In genomic region chr20:46368902-46369268, GRCh38 we compare ENCODE assay signal across 16 cellular contexts. TPM values are rescaled to one million over a fixed set of nuclear protein-coding genes. Genes with fewer than 3 reads are reported as not detected.
DNase-seq lines count a peak whose midpoint lies in the region; ATAC-seq and TF ChIP-seq lines count a peak whose summit lies in the region.
"Had no signal": no experiment of that assay in that cellular context is flagged by ENCODE, and none has a peak within 500 bp of the region (broad histone marks: within the 10 kb centered on the region; RNA-seq: fewer than 3 reads in every experiment).

No MANE protein-coding gene starts in this region.

- H3K4me3 ChIP-seq in KMS-11 (IDR thresholded peaks at IDR 0.05; ENCODE audit: insufficient read depth, low read depth, low read length), result no peak overlapping the region
- H3K4me3 ChIP-seq: breast epithelium, ovary, vagina had no signal

- peak overlapping the region; percentile 97 for H3K27ac ChIP-seq in KMS-11
- H3K27ac ChIP-seq: epithelial cell of prostate, ovary, vagina had no signal

- peaks cover 30% of the 10 kb centered on the region for H3K4me1 Mint-ChIP-seq in activated naive CD4-positive, alpha-beta T cell treated with anti-CD3 and anti-CD28 coated beads, Interleukin-2, amount 10 ng/mL, durations not matched to agents 7 days and 5 days
- peaks cover 32% of the 10 kb centered on the region for H3K4me1 Mint-ChIP-seq in stimulated activated effector memory CD8-positive, alpha-beta T cell treated with anti-CD3 and anti-CD28 coated beads, Interleukin-12 subunit alpha, Interleukin-12 subunit beta, amount 100 ng/mL, for 72 hours

- H3K79me2 ChIP-seq in KMS-11 (ENCODE audit: insufficient read depth, low read depth), result peaks cover 1% of the 10 kb centered on the region; the same call in 1 of the 2 replicates

- no peaks in the 10 kb centered on the region for H3K9me3 Mint-ChIP-seq in activated naive CD4-positive, alpha-beta T cell treated with anti-CD3 and anti-CD28 coated beads, Interleukin-2, amount 10 ng/mL, durations not matched to agents 7 days and 5 days
- no peaks in the 10 kb centered on the region for H3K9me3 Mint-ChIP-seq in activated naive CD4-positive, alpha-beta T cell treated with anti-CD3 and anti-CD28 coated beads, Interleukin-2, amount 50 U/mL, for 72 hours
- no peaks in the 10 kb centered on the region for H3K9me3 Mint-ChIP-seq in stimulated activated effector memory CD8-positive, alpha-beta T cell treated with anti-CD3 and anti-CD28 coated beads, Interleukin-12 subunit alpha, Interleukin-12 subunit beta, amount 100 ng/mL, for 72 hours

- peak overlapping the region; percentile 20 for H3K27ac Mint-ChIP-seq in activated naive CD4-positive, alpha-beta T cell treated with anti-CD3 and anti-CD28 coated beads, Interleukin-2, amount 10 ng/mL, durations not matched to agents 7 days and 5 days
- peak overlapping the region; percentile 14 to 50 for H3K27ac Mint-ChIP-seq in activated naive CD4-positive, alpha-beta T cell treated with anti-CD3 and anti-CD28 coated beads, Interleukin-2, amount 50 U/mL, for 72 hours
- H3K27ac Mint-ChIP-seq in stimulated activated effector memory CD8-positive, alpha-beta T cell treated with anti-CD3 and anti-CD28 coated beads, Interleukin-12 subunit alpha, Interleukin-12 subunit beta, amount 100 ng/mL, for 72 hours, result peak overlapping the region; percentile 76

- H3K9ac ChIP-seq in KMS-11, result peak overlapping the region; percentile 56; the same call in 1 of the 2 replicates

- CTCF ChIA-PET in activated naive CD4-positive, alpha-beta T cell treated with anti-CD3 and anti-CD28 coated beads, Interleukin-2, amount 10 ng/mL, durations not matched to agents 7 days and 5 days (lab: Charles Lee), result no interaction called here

- H3K4me1 ChIP-seq in KMS-11 (ENCODE audit: low read depth, poor library complexity, severe bottlenecking), result peaks cover 79% of the 10 kb centered on the region

- H3K4me2 ChIP-seq in KMS-11, result peak overlapping the region; percentile 84

- no peak overlapping the region for H2AFZ ChIP-seq in KMS-11 (ENCODE audit: low read depth)

- H3K36me3 Mint-ChIP-seq in activated naive CD4-positive, alpha-beta T cell treated with anti-CD3 and anti-CD28 coated beads, Interleukin-2, amount 10 ng/mL, durations not matched to agents 7 days and 5 days, result peaks cover 67% of the 10 kb centered on the region
- peaks cover 20 to 21% of the 10 kb centered on the region in 2 donors for H3K36me3 Mint-ChIP-seq in activated naive CD4-positive, alpha-beta T cell treated with anti-CD3 and anti-CD28 coated beads, Interleukin-2, amount 50 U/mL, for 72 hours
- H3K36me3 Mint-ChIP-seq in stimulated activated effector memory CD8-positive, alpha-beta T cell treated with anti-CD3 and anti-CD28 coated beads, Interleukin-12 subunit alpha, Interleukin-12 subunit beta, amount 100 ng/mL, for 72 hours, result peaks cover 85% of the 10 kb centered on the region

- TF ChIP-seq CTCF in KMS-11 (conservative IDR thresholded peaks at IDR 0.05; ENCODE audit: low read depth, low read length), result peak; percentile 36

- no peak overlapping the region for H3K4me3 Mint-ChIP-seq in activated naive CD4-positive, alpha-beta T cell treated with anti-CD3 and anti-CD28 coated beads, Interleukin-2, amount 10 ng/mL, durations not matched to agents 7 days and 5 days
- no peak overlapping the region for H3K4me3 Mint-ChIP-seq in stimulated activated effector memory CD8-positive, alpha-beta T cell treated with anti-CD3 and anti-CD28 coated beads, Interleukin-12 subunit alpha, Interleukin-12 subunit beta, amount 100 ng/mL, for 72 hours

- DNase-seq in activated naive CD4-positive, alpha-beta T cell treated with anti-CD3 and anti-CD28 coated beads, Interleukin-2, amount 10 ng/mL, durations not matched to agents 7 days and 5 days, result no peak
- DNase-seq in activated naive CD4-positive, alpha-beta T cell treated with anti-CD3 and anti-CD28 coated beads, Interleukin-2, amount 50 U/mL, for 16 hours, result no peak
- DNase-seq in activated naive CD4-positive, alpha-beta T cell treated with anti-CD3 and anti-CD28 coated beads, Interleukin-2, amount 50 U/mL, for 72 hours (ENCODE audit: low spot score in 2 of 2), result no peak
- DNase-seq in stimulated activated effector memory CD8-positive, alpha-beta T cell treated with anti-CD3 and anti-CD28 coated beads, Interleukin-12 subunit alpha, Interleukin-12 subunit beta, amount 100 ng/mL, for 72 hours (ENCODE audit: low spot score in 2 of 2), result no peak
- no peak for DNase-seq in stimulated activated CD4-positive, alpha-beta T cell treated with anti-CD3 and anti-CD28 coated beads, Interleukin-4, amount 100 ng/mL, for 4 hours
- DNase-seq: NCI-H146; NK-92 treated with Interleukin-12 subunit alpha and Interleukin-12 subunit beta, amount 100 ng/mL, for 24 hours; ovary; stimulated activated CD4-positive, alpha-beta T cell treated with anti-CD3 and anti-CD28 coated beads, Interleukin-2, amount 100 ng/mL, for 24 hours; SW 1271 had no signal

- peaks cover 19% of the 10 kb centered on the region; the same call in 1 of the 2 replicates for H3K36me3 ChIP-seq in KMS-11 (ENCODE audit: insufficient read depth)
- H3K36me3 ChIP-seq: ovary had no signal

- H3K27me3 Mint-ChIP-seq in activated naive CD4-positive, alpha-beta T cell treated with anti-CD3 and anti-CD28 coated beads, Interleukin-2, amount 10 ng/mL, durations not matched to agents 7 days and 5 days, result no peaks in the 10 kb centered on the region

- peak in 1 of 2 donors; percentile 5 for ATAC-seq in activated naive CD4-positive, alpha-beta T cell treated with anti-CD3 and anti-CD28 coated beads, Interleukin-2, amount 50 U/mL, for 72 hours
- ATAC-seq in stimulated activated effector memory CD8-positive, alpha-beta T cell treated with anti-CD3 and anti-CD28 coated beads, Interleukin-12 subunit alpha, Interleukin-12 subunit beta, amount 100 ng/mL, for 72 hours, result peak; percentile 36
- ATAC-seq in HG03280 (IDR thresholded peaks at IDR 0.05; ENCODE audit: unreplicated experiment) (no peak), GM19452 (IDR thresholded peaks at IDR 0.05; ENCODE audit: unreplicated experiment) (no peak)

- no peaks in the 10 kb centered on the region for H3K27me3 ChIP-seq in KMS-11 (ENCODE audit: insufficient read depth, low read depth)
- H3K27me3 ChIP-seq: breast epithelium, ovary, vagina had no signal

- no peaks in the 10 kb centered on the region for H4K20me1 ChIP-seq in KMS-11 (ENCODE audit: insufficient read depth)

RNA-seq across cellular contexts. Expression of gene ELMO2, which starts 37.5 kb away (rescaled TPM):
- total RNA-seq in activated naive CD4-positive, alpha-beta T cell treated with anti-CD3 and anti-CD28 coated beads, Interleukin-2, amount 50 U/mL, for 72 hours, result 10 to 100 TPM; 50.8 to 57.0 TPM

Comparison
In these comparisons a context has a peak if more than half of its experiments do, and no peak if none do; other contexts are left out.
1. H3K27ac Mint-ChIP-seq: peak in every context shown above with its lines; median percentile 76 in stimulated activated effector memory CD8-positive, alpha-beta T cell treated with anti-CD3 and anti-CD28 coated beads, Interleukin-12 subunit alpha, Interleukin-12 subunit beta, amount 100 ng/mL, for 72 hours; 32 in activated naive CD4-positive, alpha-beta T cell treated with anti-CD3 and anti-CD28 coated beads, Interleukin-2, amount 50 U/mL, for 72 hours; 20 in activated naive CD4-positive, alpha-beta T cell treated with anti-CD3 and anti-CD28 coated beads, Interleukin-2, amount 10 ng/mL, durations not matched to agents 7 days and 5 days.